In genomic region chr14:56117765-56118610, GRCh38 we compare ENCODE assay signal across 1 cellular context.
TF ChIP-seq lines count a peak whose summit lies in the region.

PELI2 (plus strand) TSS chr14:56118411; CDS start chr14:56118661, 250 bp downstream.

TF ChIP-seq in WTC11, 78 proteins besides CTCF, POLR2A, EP300 and RAD21 (continued from another document):
- no peak for TF ChIP-seq GTF2I (CRISPR knock-in tag; conservative IDR thresholded peaks at IDR 0.05)
- no peak for TF ChIP-seq NFYB (CRISPR knock-in tag; conservative IDR thresholded peaks at IDR 0.05; ENCODE audit: low read depth)
- TF ChIP-seq MLX (CRISPR knock-in tag; IDR thresholded peaks at IDR 0.05) = 0 out of 2 replicates have a peak, but pooled peaks have one; percentile 55
- no peak for TF ChIP-seq ZBTB43 (CRISPR knock-in tag; IDR thresholded peaks at IDR 0.05)
